8 cellular contexts compared by ENCODE assay signal in genomic region chr11:122756417-122756816, GRCh38.
DNase-seq lines count a peak whose midpoint lies in the region; ATAC-seq and TF ChIP-seq lines count a peak whose summit lies in the region.

No MANE protein-coding gene starts in this region.

- intact Hi-C loops in natural killer cell (cut with micrococcal nuclease): loop anchor here (1.0 to 5.0 kb wide), 4 partner anchors 25 to 174 kb away; no protein-coding TSS in a partner anchor
- intact Hi-C loops in mammary epithelial cell (cut with micrococcal nuclease): loop anchor here (1.0 kb wide), 1 partner anchor 123 kb away; no protein-coding TSS in a partner anchor

- H3K4me1 ChIP-seq in mammary epithelial cell (ENCODE audit: insufficient read depth, low read length): peaks cover 14% of the 10 kb centered on the region

- no peak overlapping the region for H3K27ac Mint-ChIP-seq in activated naive CD4-positive, alpha-beta T cell treated with anti-CD3 and anti-CD28 coated beads, Interleukin-2, amount 10 ng/mL, durations not matched to agents 7 days and 5 days
- peak overlapping the region; percentile 71 to 86 for H3K27ac Mint-ChIP-seq in natural killer cell

- BruUV-seq in mammary epithelial cell (replicated peaks; lab: Mats Ljungman, UMichigan): no TSS peak

- TF ChIP-seq CTCF in natural killer cell (IDR thresholded peaks at IDR 0.05) (peak; percentile 64), mammary epithelial cell (conservative IDR thresholded peaks at IDR 0.05 in 1 of 2, IDR thresholded peaks at IDR 0.05 in 1 of 2; ENCODE audit: extremely low read depth in 1 of 2, insufficient read depth in 1 of 2, low read depth in 1 of 2, low read length in 2 of 2) (no peak)

- H3K9me3 Mint-ChIP-seq in activated naive CD4-positive, alpha-beta T cell treated with anti-CD3 and anti-CD28 coated beads, Interleukin-2, amount 10 ng/mL, durations not matched to agents 7 days and 5 days: no peaks in the 10 kb centered on the region
- no peaks in the 10 kb centered on the region for H3K9me3 Mint-ChIP-seq in natural killer cell

- H3K79me2 ChIP-seq in mammary epithelial cell (ENCODE audit: insufficient read depth, low read length): peaks cover 84% of the 10 kb centered on the region

- H2AFZ ChIP-seq in mammary epithelial cell (ENCODE audit: low read depth, low read length): no peak overlapping the region

- ATAC-seq in natural killer cell: peak; percentile 94 to 99 (median 95)

- no peaks in the 10 kb centered on the region for H3K27me3 ChIP-seq in mammary epithelial cell (ENCODE audit: insufficient read depth, low read length)

- H3K9me3 ChIP-seq in KOPT-K1 (ENCODE audit: insufficient read depth, low read length, poor library complexity, severe bottlenecking) (no peaks in the 10 kb centered on the region), mammary epithelial cell (replicated peaks; ENCODE audit: insufficient read depth, low read length) (no peaks in the 10 kb centered on the region)

- dilution Hi-C loops in mammary epithelial cell (cut with HindIII; ENCODE audit: low sequenced_read_pairs): loop anchor here (5.0 kb wide), 2 partner anchors 39 to 89 kb away; no protein-coding TSS in a partner anchor

- H3K4me3 Mint-ChIP-seq in activated naive CD4-positive, alpha-beta T cell treated with anti-CD3 and anti-CD28 coated beads, Interleukin-2, amount 10 ng/mL, durations not matched to agents 7 days and 5 days: no peak overlapping the region
- H3K4me3 Mint-ChIP-seq in natural killer cell: peak overlapping the region; percentile 31

- peaks cover 34% of the 10 kb centered on the region for H3K4me1 Mint-ChIP-seq in activated naive CD4-positive, alpha-beta T cell treated with anti-CD3 and anti-CD28 coated beads, Interleukin-2, amount 10 ng/mL, durations not matched to agents 7 days and 5 days
- H3K4me1 Mint-ChIP-seq in natural killer cell: peaks cover 38 to 56% of the 10 kb centered on the region in 2 donors

- peak overlapping the region; percentile 80 for H3K27ac ChIP-seq in KOPT-K1 (ENCODE audit: low read depth, low read length, poor library complexity, severe bottlenecking)
- H3K27ac ChIP-seq in mammary epithelial cell (ENCODE audit: insufficient read depth, low read depth, low read length): no peak overlapping the region

- peaks cover 2% of the 10 kb centered on the region for H3K36me3 Mint-ChIP-seq in activated naive CD4-positive, alpha-beta T cell treated with anti-CD3 and anti-CD28 coated beads, Interleukin-2, amount 10 ng/mL, durations not matched to agents 7 days and 5 days
- no peaks in the 10 kb centered on the region for H3K36me3 Mint-ChIP-seq in natural killer cell

- H3K36me3 ChIP-seq in KOPT-K1 (ENCODE audit: insufficient read depth, low read length): peaks cover 11% of the 10 kb centered on the region; the same call in 1 of the 2 replicates
- no peaks in the 10 kb centered on the region for H3K36me3 ChIP-seq in mammary epithelial cell (ENCODE audit: insufficient read depth, low read length)

- H3K27me3 Mint-ChIP-seq in activated naive CD4-positive, alpha-beta T cell treated with anti-CD3 and anti-CD28 coated beads, Interleukin-2, amount 10 ng/mL, durations not matched to agents 7 days and 5 days: peaks cover 4% of the 10 kb centered on the region
- H3K27me3 Mint-ChIP-seq in natural killer cell (ENCODE audit: low read depth in 2 of 2): no peaks in the 10 kb centered on the region

- H4K20me1 ChIP-seq in mammary epithelial cell (ENCODE audit: insufficient read depth, low read length): no peaks in the 10 kb centered on the region

- no peak overlapping the region for H3K4me2 ChIP-seq in mammary epithelial cell (ENCODE audit: insufficient read depth, low read depth, low read length)

- in situ Hi-C loops in mammary epithelial cell (cut with MboI; ENCODE audit: low sequenced_read_pairs in 2 of 2): no loop called here

- no peak overlapping the region for H3K4me3 ChIP-seq in mammary epithelial cell (replicated peaks in 1 of 3; ENCODE audit: insufficient read depth in 1 of 3, low read depth in 2 of 3, low read length in 3 of 3)

- H3K9ac ChIP-seq in mammary epithelial cell (ENCODE audit: insufficient read depth, low read length): no peak overlapping the region

- CTCF ChIA-PET in activated naive CD4-positive, alpha-beta T cell treated with anti-CD3 and anti-CD28 coated beads, Interleukin-2, amount 10 ng/mL, durations not matched to agents 7 days and 5 days (lab: Charles Lee): interaction anchor here (0.8 to 7.3 kb wide), 25 partner anchors 9 to 177 kb away, joined by 3 to 97 read pairs (median 8); partner anchors contain the start of gene UBASH3B
- CTCF ChIA-PET in mammary epithelial cell (lab: Charles Lee; ENCODE audit: low non-redundant PET): no interaction called here

- peak; percentile 29 for DNase-seq in stimulated activated CD4-positive, alpha-beta T cell treated with anti-CD3 and anti-CD28 coated beads, Interleukin-2, amount 100 ng/mL, for 4 hours (ENCODE audit: low read depth)
- no peak for DNase-seq in stimulated activated CD4-positive, alpha-beta T cell treated with anti-CD3 and anti-CD28 coated beads, Interleukin-2, amount 100 ng/mL, for 48 hours
- peak; percentile 71 for DNase-seq in activated naive CD4-positive, alpha-beta T cell treated with anti-CD3 and anti-CD28 coated beads, Interleukin-2, amount 10 ng/mL, durations not matched to agents 7 days and 5 days
- DNase-seq in natural killer cell (peak; percentile 65), NCI-H1048 (lab: John Stamatoyannopoulos, UW) (no peak), epidermal melanocyte (ENCODE audit: insufficient read length, low spot score) (no peak), mammary epithelial cell (no peak)

Comparison
In these comparisons a context has a peak if more than half of its experiments do, and no peak if none do; other contexts are left out.
1. DNase-seq: peak in stimulated activated CD4-positive, alpha-beta T cell treated with anti-CD3 and anti-CD28 coated beads, Interleukin-2, amount 100 ng/mL, for 4 hours (single experiment), activated naive CD4-positive, alpha-beta T cell treated with anti-CD3 and anti-CD28 coated beads, Interleukin-2, amount 10 ng/mL, durations not matched to agents 7 days and 5 days (single experiment) and natural killer cell (single experiment); none in stimulated activated CD4-positive, alpha-beta T cell treated with anti-CD3 and anti-CD28 coated beads, Interleukin-2, amount 100 ng/mL, for 48 hours (0 of 2), NCI-H1048 (single experiment), epidermal melanocyte (single experiment) and mammary epithelial cell (single experiment).